ENCODE assay signal across 1 cellular context in genomic region chr17:19729900-19730299, GRCh38.
TF ChIP-seq lines count a peak whose summit lies in the region.

No MANE protein-coding gene starts in this region.

TF ChIP-seq in GM23338, 12 proteins besides CTCF, POLR2A, EP300 and RAD21 (continued from another document):
- TF ChIP-seq ZNF462 (CRISPR knock-in tag; IDR thresholded peaks at IDR 0.05) (no peak), REST (IDR thresholded peaks at IDR 0.05; ENCODE audit: unreplicated experiment) (no peak)
- TF ChIP-seq, protein P1, sequence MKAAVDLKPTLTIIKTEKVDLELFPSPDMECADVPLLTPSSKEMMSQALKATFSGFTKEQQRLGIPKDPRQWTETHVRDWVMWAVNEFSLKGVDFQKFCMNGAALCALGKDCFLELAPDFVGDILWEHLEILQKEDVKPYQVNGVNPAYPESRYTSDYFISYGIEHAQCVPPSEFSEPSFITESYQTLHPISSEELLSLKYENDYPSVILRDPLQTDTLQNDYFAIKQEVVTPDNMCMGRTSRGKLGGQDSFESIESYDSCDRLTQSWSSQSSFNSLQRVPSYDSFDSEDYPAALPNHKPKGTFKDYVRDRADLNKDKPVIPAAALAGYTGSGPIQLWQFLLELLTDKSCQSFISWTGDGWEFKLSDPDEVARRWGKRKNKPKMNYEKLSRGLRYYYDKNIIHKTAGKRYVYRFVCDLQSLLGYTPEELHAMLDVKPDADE (IDR thresholded peaks at IDR 0.05), result no peak
